In genomic region chr14:68686212-68686478, GRCh38 we compare ENCODE assay signal across 12 cellular contexts.
A peak's percentile ranks its signal among the peaks of the same experiment; 100 is the strongest.
DNase-seq lines count a peak whose midpoint lies in the region; ATAC-seq and TF ChIP-seq lines count a peak whose summit lies in the region.
"Had no signal": no experiment of that assay in that cellular context is flagged by ENCODE, and none has a peak within 500 bp of the region (broad histone marks: within the 10 kb centered on the region; RNA-seq: fewer than 3 reads in every experiment).

No MANE protein-coding gene starts in this region.

- H3K9me3 Mint-ChIP-seq in T-helper 2 cell treated with Interferon-gamma antibody and Interleukin-4, amounts not matched to agents 5 μg/mL and 100 μg/mL, for 36 hours: no peaks in the 10 kb centered on the region
- no peaks in the 10 kb centered on the region for H3K9me3 Mint-ChIP-seq in stimulated activated effector memory CD8-positive, alpha-beta T cell treated with anti-CD3 and anti-CD28 coated beads, Interleukin-12 subunit alpha, Interleukin-12 subunit beta, amount 100 ng/mL, for 72 hours

- H3K27ac ChIP-seq in hepatocyte: peak overlapping the region; percentile 96

- H3K4me3 ChIP-seq in hepatocyte: no peak overlapping the region
- H3K4me3 ChIP-seq: HAP-1 had no signal

- H3K4me1 Mint-ChIP-seq in T-helper 2 cell treated with Interferon-gamma antibody and Interleukin-4, amounts not matched to agents 5 μg/mL and 100 μg/mL, for 36 hours (ENCODE audit: low read depth): peaks cover 36% of the 10 kb centered on the region
- H3K4me1 Mint-ChIP-seq in T-helper 17 cell: peaks cover 54% of the 10 kb centered on the region
- H3K4me1 Mint-ChIP-seq in stimulated activated effector memory CD8-positive, alpha-beta T cell treated with anti-CD3 and anti-CD28 coated beads, Interleukin-12 subunit alpha, Interleukin-12 subunit beta, amount 100 ng/mL, for 72 hours: peaks cover 61% of the 10 kb centered on the region

- H3K4me2 ChIP-seq in hepatocyte: peak overlapping the region; percentile 10

- H3K9me3 ChIP-seq in T-helper 17 cell (ENCODE audit: control insufficient read depth, low read length, poor library complexity, severe bottlenecking) (no peaks in the 10 kb centered on the region), hepatocyte (ENCODE audit: low read depth) (no peaks in the 10 kb centered on the region)
- H3K9me3 ChIP-seq: HAP-1 had no signal

- 100% methylated on average over 1 of the region's 1 CpG for WGBS in hepatocyte (ENCODE audit: low lambda C conversion rate, missing lambda C conversion rate)

- TF ChIP-seq CTCF in hepatocyte (IDR thresholded peaks at IDR 0.05; ENCODE audit: poor library complexity): no peak

- no peaks in the 10 kb centered on the region for H3K27me3 Mint-ChIP-seq in T-helper 2 cell treated with Interferon-gamma antibody and Interleukin-4, amounts not matched to agents 5 μg/mL and 100 μg/mL, for 36 hours (ENCODE audit: low read depth)
- no peaks in the 10 kb centered on the region for H3K27me3 Mint-ChIP-seq in T-helper 17 cell

- no peak overlapping the region for H2AFZ ChIP-seq in hepatocyte

- H3K36me3 Mint-ChIP-seq in T-helper 2 cell treated with Interferon-gamma antibody and Interleukin-4, amounts not matched to agents 5 μg/mL and 100 μg/mL, for 36 hours (ENCODE audit: low read depth): no peaks in the 10 kb centered on the region
- no peaks in the 10 kb centered on the region for H3K36me3 Mint-ChIP-seq in T-helper 17 cell (ENCODE audit: low read depth)
- H3K36me3 Mint-ChIP-seq in stimulated activated effector memory CD8-positive, alpha-beta T cell treated with anti-CD3 and anti-CD28 coated beads, Interleukin-12 subunit alpha, Interleukin-12 subunit beta, amount 100 ng/mL, for 72 hours: peaks cover 7% of the 10 kb centered on the region

- H3K27ac Mint-ChIP-seq in T-helper 2 cell treated with Interferon-gamma antibody and Interleukin-4, amounts not matched to agents 5 μg/mL and 100 μg/mL, for 36 hours: peak overlapping the region; percentile 85
- H3K27ac Mint-ChIP-seq in T-helper 17 cell: peak overlapping the region; percentile 100
- H3K27ac Mint-ChIP-seq in stimulated activated effector memory CD8-positive, alpha-beta T cell treated with anti-CD3 and anti-CD28 coated beads, Interleukin-12 subunit alpha, Interleukin-12 subunit beta, amount 100 ng/mL, for 72 hours: peak overlapping the region; percentile 87

- H3K27me3 ChIP-seq in hepatocyte: no peaks in the 10 kb centered on the region

- H4K20me1 ChIP-seq in hepatocyte (ENCODE audit: insufficient read depth, poor library complexity, severe bottlenecking): no peaks in the 10 kb centered on the region

- ATAC-seq in T-helper 17 cell (no peak), sciatic nerve (no peak)
- no peak for ATAC-seq in stimulated activated effector memory CD8-positive, alpha-beta T cell treated with anti-CD3 and anti-CD28 coated beads, Interleukin-12 subunit alpha, Interleukin-12 subunit beta, amount 100 ng/mL, for 72 hours

- intact Hi-C loops in sciatic nerve (cut with DNase I): no loop called here

- DNase-seq in T-helper 2 cell treated with Interferon-gamma antibody and Interleukin-4, amounts not matched to agents 5 μg/mL and 100 μg/mL, for 36 hours (ENCODE audit: low spot score): no peak
- DNase-seq in T-helper 2 cell (no peak), T-helper 17 cell (no peak), hepatocyte (ENCODE audit: low spot score) (no peak), sciatic nerve (ENCODE audit: low spot score) (no peak), NCI-H2029 treated with DMSO at 0.1 percent for 48 hours (lab: John Stamatoyannopoulos, UW) (no peak), NCI-H748 (lab: John Stamatoyannopoulos, UW; ENCODE audit: unreplicated experiment) (no peak)
- no peak for DNase-seq in stimulated activated effector memory CD8-positive, alpha-beta T cell treated with anti-CD3 and anti-CD28 coated beads, Interleukin-12 subunit alpha, Interleukin-12 subunit beta, amount 100 ng/mL, for 72 hours (ENCODE audit: low spot score in 2 of 2)
- DNase-seq: foreskin melanocyte, NCI-H1694, substantia nigra had no signal

- H3K9me2 ChIP-seq in hepatocyte (replicated peaks; ENCODE audit: insufficient read depth): no peaks in the 10 kb centered on the region

- H3K4me1 ChIP-seq in hepatocyte (ENCODE audit: insufficient read depth): peaks cover 51% of the 10 kb centered on the region
- H3K4me1 ChIP-seq: HAP-1 had no signal

- no peaks in the 10 kb centered on the region for H3K36me3 ChIP-seq in hepatocyte (replicated peaks; ENCODE audit: insufficient read depth, low read depth)
- H3K36me3 ChIP-seq: HAP-1 had no signal

- peaks cover 2% of the 10 kb centered on the region for H3K79me2 ChIP-seq in hepatocyte

- no peak overlapping the region for H3K4me3 Mint-ChIP-seq in T-helper 2 cell treated with Interferon-gamma antibody and Interleukin-4, amounts not matched to agents 5 μg/mL and 100 μg/mL, for 36 hours
- no peak overlapping the region for H3K4me3 Mint-ChIP-seq in T-helper 17 cell
- H3K4me3 Mint-ChIP-seq in stimulated activated effector memory CD8-positive, alpha-beta T cell treated with anti-CD3 and anti-CD28 coated beads, Interleukin-12 subunit alpha, Interleukin-12 subunit beta, amount 100 ng/mL, for 72 hours: peak overlapping the region; percentile 57
